In genomic region chr19:52664461-52664860, GRCh38 we compare ENCODE assay signal across 1 cellular context.
TF ChIP-seq lines count a peak whose summit lies in the region.

No MANE protein-coding gene starts in this region.

TF ChIP-seq in Ishikawa, 13 proteins besides CTCF, POLR2A, EP300 and RAD21:
- TF ChIP-seq, protein P1, sequence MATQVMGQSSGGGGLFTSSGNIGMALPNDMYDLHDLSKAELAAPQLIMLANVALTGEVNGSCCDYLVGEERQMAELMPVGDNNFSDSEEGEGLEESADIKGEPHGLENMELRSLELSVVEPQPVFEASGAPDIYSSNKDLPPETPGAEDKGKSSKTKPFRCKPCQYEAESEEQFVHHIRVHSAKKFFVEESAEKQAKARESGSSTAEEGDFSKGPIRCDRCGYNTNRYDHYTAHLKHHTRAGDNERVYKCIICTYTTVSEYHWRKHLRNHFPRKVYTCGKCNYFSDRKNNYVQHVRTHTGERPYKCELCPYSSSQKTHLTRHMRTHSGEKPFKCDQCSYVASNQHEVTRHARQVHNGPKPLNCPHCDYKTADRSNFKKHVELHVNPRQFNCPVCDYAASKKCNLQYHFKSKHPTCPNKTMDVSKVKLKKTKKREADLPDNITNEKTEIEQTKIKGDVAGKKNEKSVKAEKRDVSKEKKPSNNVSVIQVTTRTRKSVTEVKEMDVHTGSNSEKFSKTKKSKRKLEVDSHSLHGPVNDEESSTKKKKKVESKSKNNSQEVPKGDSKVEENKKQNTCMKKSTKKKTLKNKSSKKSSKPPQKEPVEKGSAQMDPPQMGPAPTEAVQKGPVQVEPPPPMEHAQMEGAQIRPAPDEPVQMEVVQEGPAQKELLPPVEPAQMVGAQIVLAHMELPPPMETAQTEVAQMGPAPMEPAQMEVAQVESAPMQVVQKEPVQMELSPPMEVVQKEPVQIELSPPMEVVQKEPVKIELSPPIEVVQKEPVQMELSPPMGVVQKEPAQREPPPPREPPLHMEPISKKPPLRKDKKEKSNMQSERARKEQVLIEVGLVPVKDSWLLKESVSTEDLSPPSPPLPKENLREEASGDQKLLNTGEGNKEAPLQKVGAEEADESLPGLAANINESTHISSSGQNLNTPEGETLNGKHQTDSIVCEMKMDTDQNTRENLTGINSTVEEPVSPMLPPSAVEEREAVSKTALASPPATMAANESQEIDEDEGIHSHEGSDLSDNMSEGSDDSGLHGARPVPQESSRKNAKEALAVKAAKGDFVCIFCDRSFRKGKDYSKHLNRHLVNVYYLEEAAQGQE (IDR thresholded peaks at IDR 0.05; ENCODE audit: low read depth), result no peak
- TF ChIP-seq NFIC (IDR thresholded peaks at IDR 0.05), result peak; percentile 80
TF ChIP-seq in Ishikawa: peak in this region for 1.
